8 cellular contexts compared by ENCODE assay signal in genomic region chrX:132612990-132613564, GRCh38.
A peak's percentile ranks its signal among the peaks of the same experiment; 100 is the strongest.
DNase-seq lines count a peak whose midpoint lies in the region; ATAC-seq and TF ChIP-seq lines count a peak whose summit lies in the region.

No MANE protein-coding gene starts in this region.

- no peak overlapping the region for H3K4ac ChIP-seq in IMR-90 (ENCODE audit: low read depth, low read length)

- no peak overlapping the region for H2BK20ac ChIP-seq in IMR-90 (ENCODE audit: low read depth, low read length)

- dilution Hi-C loops in IMR-90 (cut with HindIII; ENCODE audit: low sequenced_read_pairs, unreplicated experiment), result no loop called here

- H3K4me2 ChIP-seq in IMR-90 (ENCODE audit: low read depth, low read length), result no peak overlapping the region

- H3K36me3 ChIP-seq in IMR-90 (ENCODE audit: control insufficient read depth, insufficient read depth, low read length), result no peaks in the 10 kb centered on the region
- H3K36me3 ChIP-seq in ascending aorta, result no peaks in the 10 kb centered on the region

- H3K14ac ChIP-seq in IMR-90 (replicated peaks; ENCODE audit: low read depth, low read length), result no peak overlapping the region

- CTCF ChIA-PET in IMR-90 (lab: Yijun Ruan, JAX), result interaction anchor here (0.6 to 2.2 kb wide), 2 partner anchors 297 to 521 kb away, joined by 3 to 5 read pairs; no protein-coding TSS in a partner anchor

- no peak overlapping the region for H3K27ac ChIP-seq in IMR-90 (ENCODE audit: insufficient read depth, low read length)
- H3K27ac ChIP-seq in ascending aorta, result no peak overlapping the region

- H4K20me1 ChIP-seq in IMR-90 (ENCODE audit: insufficient read depth, low read length), result no peaks in the 10 kb centered on the region

- no peaks in the 10 kb centered on the region for H3K79me1 ChIP-seq in IMR-90 (ENCODE audit: low read depth in 1 of 2, low read length in 2 of 2)

- TF ChIP-seq CTCF in IMR-90 (conservative IDR thresholded peaks at IDR 0.05; ENCODE audit: low read depth, low read length), result peak; percentile 49
- peak in 2 of 3 experiments; percentile 8 to 36 for TF ChIP-seq CTCF in ascending aorta (IDR thresholded peaks at IDR 0.05)

- TF ChIP-seq RAD21 in IMR-90 (IDR thresholded peaks at IDR 0.05; ENCODE audit: low read length), result peak; percentile 55

- no peak overlapping the region for H4K91ac ChIP-seq in IMR-90 (ENCODE audit: insufficient read depth, low read depth, low read length)

- ATAC-seq in IMR-90 (ENCODE audit: low read depth) (no peak), SK-N-SH treated with all-trans-retinoic acid at 6 μM for 48 hours (peak; percentile 79), HG03565 (IDR thresholded peaks at IDR 0.05; ENCODE audit: unreplicated experiment) (no peak)

- no peak overlapping the region for H2BK15ac ChIP-seq in IMR-90 (ENCODE audit: low read depth, low read length)

- no peaks in the 10 kb centered on the region for H3K4me1 ChIP-seq in IMR-90 (ENCODE audit: control insufficient read depth, insufficient read depth, low read length)
- no peaks in the 10 kb centered on the region for H3K4me1 ChIP-seq in ascending aorta

- POLR2A ChIA-PET in IMR-90 (lab: Charles Lee; ENCODE audit: unreplicated experiment), result no interaction called here

- no TSS peak for BruUV-seq in IMR-90 (replicated peaks; lab: Mats Ljungman, UMichigan)

- H3K4me3 ChIP-seq in IMR-90 (ENCODE audit: insufficient read depth, low read depth, low read length), result no peak overlapping the region
- H3K4me3 ChIP-seq in ascending aorta, result no peak overlapping the region

- H3K18ac ChIP-seq in IMR-90 (ENCODE audit: low read depth, low read length), result no peak overlapping the region

- H3K23ac ChIP-seq in IMR-90 (ENCODE audit: low read depth, low read length), result no peak overlapping the region

- H3K9me3 ChIP-seq in IMR-90 (ENCODE audit: control insufficient read depth, insufficient read depth, low read length) (no peaks in the 10 kb centered on the region), ascending aorta (no peaks in the 10 kb centered on the region)

- no peak overlapping the region for H2BK5ac ChIP-seq in IMR-90 (ENCODE audit: low read depth, low read length, poor library complexity, severe bottlenecking)

- no peak overlapping the region for H3K9ac ChIP-seq in IMR-90 (ENCODE audit: low read depth, low read length)

- H2AFZ ChIP-seq in IMR-90 (replicated peaks; ENCODE audit: low read length, poor library complexity), result no peak overlapping the region

- no peak overlapping the region for H4K5ac ChIP-seq in IMR-90 (ENCODE audit: low read depth, low read length)

- DNase-seq in NCI-H524 (lab: John Stamatoyannopoulos, UW) (peak; percentile 24 to 52), NCI-H524 treated with DMSO at 0.1 percent for 48 hours (lab: John Stamatoyannopoulos, UW) (no peak), IMR-90 (peak; percentile 4), ascending aorta (ENCODE audit: low spot score in 2 of 2) (no peak), inferior parietal cortex (ENCODE audit: extremely low spot score) (peak; percentile 16)
- peak; percentile 33 for DNase-seq in stimulated activated CD4-positive, alpha-beta T cell treated with anti-CD3 and anti-CD28 coated beads, Interleukin-4, amount 100 ng/mL, for 24 hours

- H3K27me3 ChIP-seq in IMR-90 (ENCODE audit: control insufficient read depth, insufficient read depth, low read length) (peaks cover 3% of the 10 kb centered on the region), ascending aorta (no peaks in the 10 kb centered on the region)

- no peak overlapping the region for H2AK5ac ChIP-seq in IMR-90 (ENCODE audit: low read depth, low read length)

- in situ Hi-C loops in IMR-90 (cut with MboI; ENCODE audit: low sequenced_read_pairs), result no loop called here

- no peaks in the 10 kb centered on the region for H3K9me1 ChIP-seq in IMR-90 (ENCODE audit: insufficient read depth, low read length)

- no peak overlapping the region for H3K56ac ChIP-seq in IMR-90 (ENCODE audit: extremely low read depth, insufficient read depth, low read length)

- intact Hi-C loops in IMR-90 (cut with micrococcal nuclease), result loop anchor here (1.0 to 5.0 kb wide), 3 partner anchors 320 to 771 kb away; no protein-coding TSS in a partner anchor
- intact Hi-C loops in ascending aorta (cut with DNase I), result no loop called here

- H4K8ac ChIP-seq in IMR-90 (ENCODE audit: low read depth in 2 of 2, low read length in 2 of 2), result no peak overlapping the region

- no peak for TF ChIP-seq POLR2A in IMR-90 (IDR thresholded peaks at IDR 0.05; ENCODE audit: low read depth, low read length)

- WGBS in IMR-90 (ENCODE audit: extremely low coverage in 2 of 2, insufficient read length in 1 of 2), 2 experiments, result no CpG with 5 or more reads among the region's 7 CpGs

- no peak overlapping the region for H2BK120ac ChIP-seq in IMR-90 (ENCODE audit: low read depth, low read length)

- H2AK9ac ChIP-seq in IMR-90 (replicated peaks; ENCODE audit: low read depth, low read length, poor library complexity), result no peak overlapping the region

TF ChIP-seq in IMR-90, 13 proteins besides CTCF, POLR2A, EP300 and RAD21:
- TF ChIP-seq BHLHE40 (IDR thresholded peaks at IDR 0.05; ENCODE audit: low read depth, low read length) (no peak), SMC3 (IDR thresholded peaks at IDR 0.05; ENCODE audit: low read depth, low read length) (peak; percentile 44)

TF ChIP-seq in SK-N-SH treated with all-trans-retinoic acid at 6 μM for 48 hours, 23 proteins besides CTCF, POLR2A, EP300 and RAD21:
- no peak for TF ChIP-seq PATZ1 (CRISPR knock-in tag; IDR thresholded peaks at IDR 0.05; ENCODE audit: borderline replicate concordance)
- TF ChIP-seq POU6F1 (CRISPR knock-in tag; IDR thresholded peaks at IDR 0.05; ENCODE audit: borderline replicate concordance, low read depth), result no peak
- TF ChIP-seq ZNF8 (CRISPR knock-in tag; IDR thresholded peaks at IDR 0.05), result no peak
- TF ChIP-seq ARNTL (CRISPR knock-in tag; IDR thresholded peaks at IDR 0.05; ENCODE audit: borderline replicate concordance, low read depth), result no peak
- no peak for TF ChIP-seq ZNF70 (CRISPR knock-in tag; IDR thresholded peaks at IDR 0.05)
- TF ChIP-seq OSR1 (CRISPR knock-in tag; IDR thresholded peaks at IDR 0.05), result no peak
- no peak for TF ChIP-seq ZFP30 (CRISPR knock-in tag; IDR thresholded peaks at IDR 0.05)
- no peak for TF ChIP-seq BACH2 (CRISPR knock-in tag; IDR thresholded peaks at IDR 0.05; ENCODE audit: borderline replicate concordance)
- TF ChIP-seq GLIS3 (CRISPR knock-in tag; IDR thresholded peaks at IDR 0.05), result no peak
- TF ChIP-seq CSRNP3 (CRISPR knock-in tag; IDR thresholded peaks at IDR 0.05), result no peak
- TF ChIP-seq RARB (CRISPR knock-in tag; IDR thresholded peaks at IDR 0.05), result no peak
- no peak for TF ChIP-seq CSDC2 (CRISPR knock-in tag; IDR thresholded peaks at IDR 0.05)
- TF ChIP-seq ZC3H10 (CRISPR knock-in tag; IDR thresholded peaks at IDR 0.05), result no peak

Comparison
In these comparisons a context has a peak if more than half of its experiments do, and no peak if none do; other contexts are left out.
1. DNase-seq: peak in NCI-H524 (2 of 2), IMR-90 (single experiment), inferior parietal cortex (single experiment) and stimulated activated CD4-positive, alpha-beta T cell treated with anti-CD3 and anti-CD28 coated beads, Interleukin-4, amount 100 ng/mL, for 24 hours (single experiment); none in NCI-H524 treated with DMSO at 0.1 percent for 48 hours (single experiment) and ascending aorta (0 of 2).